ENCODE assay signal across 19 cellular contexts in genomic region chr3:79872483-79872882, GRCh38.
DNase-seq lines count a peak whose midpoint lies in the region; ATAC-seq, FAIRE-seq and TF ChIP-seq lines count a peak whose summit lies in the region.
"Had no signal": no experiment of that assay in that cellular context is flagged by ENCODE, and none has a peak within 500 bp of the region (broad histone marks: within the 10 kb centered on the region; RNA-seq: fewer than 3 reads in every experiment).

No MANE protein-coding gene starts in this region.

- H3K4me1 Mint-ChIP-seq in mesothelial cell of epicardium: peaks cover 46% of the 10 kb centered on the region
- no peaks in the 10 kb centered on the region for H3K4me1 Mint-ChIP-seq in immature natural killer cell
- H3K4me1 Mint-ChIP-seq: activated naive CD4-positive, alpha-beta T cell treated with anti-CD3 and anti-CD28 coated beads, Interleukin-2, amount 50 U/mL, for 24 hours had no signal

- no peak overlapping the region for H3K27ac ChIP-seq in small intestine (ENCODE audit: low read depth in 1 of 2, low read length in 1 of 2)
- H3K27ac ChIP-seq: left ventricle myocardium inferior, uterus had no signal

- H3K27me3 Mint-ChIP-seq in mesothelial cell of epicardium (ENCODE audit: low read depth) (no peaks in the 10 kb centered on the region), immature natural killer cell (ENCODE audit: low read depth in 3 of 3) (no peaks in the 10 kb centered on the region)
- H3K27me3 Mint-ChIP-seq: activated naive CD4-positive, alpha-beta T cell treated with anti-CD3 and anti-CD28 coated beads, Interleukin-2, amount 50 U/mL, for 24 hours had no signal

- H3K27me3 ChIP-seq in small intestine (ENCODE audit: control insufficient read depth in 2 of 2, insufficient read depth in 2 of 2, low read length in 2 of 2): no peaks in the 10 kb centered on the region
- H3K27me3 ChIP-seq: uterus had no signal

- DNase-seq in AG09319 (ENCODE audit: extremely low read depth, low read depth): peak; percentile 3
- DNase-seq in NCI-H460 (ENCODE audit: extremely low read depth, low read depth): peak; percentile 33
- DNase-seq in dermis microvascular lymphatic vessel endothelial cell (ENCODE audit: low read depth in 2 of 2): peak; percentile 84 to 93
- DNase-seq in mesothelial cell of epicardium (ENCODE audit: low spot score in 2 of 2, unreplicated experiment in 2 of 2): no peak
- no peak for DNase-seq in SKM-1 (lab: John Stamatoyannopoulos, UW; ENCODE audit: unreplicated experiment)
- DNase-seq in immature natural killer cell: no peak
- no peak for DNase-seq in small intestine
- DNase-seq: activated CD4-positive, alpha-beta T cell treated with anti-CD3 and anti-CD28 coated beads for 1 hour; cerebellar nuclear complex; COR-L47; hypothalamus; left ventricle myocardium inferior; NCI-H1048; posterior cingulate gyrus; uterus had no signal

- H3K9me3 Mint-ChIP-seq in mesothelial cell of epicardium (peaks cover 9% of the 10 kb centered on the region), immature natural killer cell (peaks cover 18 to 54% (median 22%) of the 10 kb centered on the region in 6 donors)

- no peaks in the 10 kb centered on the region for H3K36me3 ChIP-seq in small intestine (ENCODE audit: control insufficient read depth in 2 of 2, insufficient read depth in 2 of 2, low read length in 2 of 2)
- H3K36me3 ChIP-seq: left ventricle myocardium inferior, uterus had no signal

- H3K4me1 ChIP-seq in small intestine (ENCODE audit: control insufficient read depth in 2 of 2, insufficient read depth in 1 of 2, low read depth in 1 of 2, low read length in 1 of 2): no peaks in the 10 kb centered on the region
- H3K4me1 ChIP-seq: left ventricle myocardium inferior, uterus had no signal

- H3K4me3 Mint-ChIP-seq in mesothelial cell of epicardium (no peak overlapping the region), immature natural killer cell (no peak overlapping the region)
- H3K4me3 Mint-ChIP-seq: activated naive CD4-positive, alpha-beta T cell treated with anti-CD3 and anti-CD28 coated beads, Interleukin-2, amount 50 U/mL, for 24 hours; T-helper 2 cell treated with Interferon-gamma antibody and Interleukin-4, amounts not matched to agents 5 μg/mL and 100 μg/mL, for 36 hours had no signal

- no peak for ATAC-seq in GM21717 (IDR thresholded peaks at IDR 0.05; ENCODE audit: unreplicated experiment)
- ATAC-seq: HCT116 had no signal

- H3K36me3 Mint-ChIP-seq in mesothelial cell of epicardium (no peaks in the 10 kb centered on the region), immature natural killer cell (peaks cover 0 to 5% (median 0%) of the 10 kb centered on the region in 3 donors)
- H3K36me3 Mint-ChIP-seq: activated naive CD4-positive, alpha-beta T cell treated with anti-CD3 and anti-CD28 coated beads, Interleukin-2, amount 50 U/mL, for 24 hours had no signal

- H3K27ac Mint-ChIP-seq in mesothelial cell of epicardium: peak overlapping the region; percentile 84
- no peak overlapping the region for H3K27ac Mint-ChIP-seq in immature natural killer cell
- H3K27ac Mint-ChIP-seq: activated naive CD4-positive, alpha-beta T cell treated with anti-CD3 and anti-CD28 coated beads, Interleukin-2, amount 50 U/mL, for 24 hours; T-helper 2 cell treated with Interferon-gamma antibody and Interleukin-4, amounts not matched to agents 5 μg/mL and 100 μg/mL, for 36 hours had no signal

- no peak for FAIRE-seq in small intestine (lab: Jason Lieb, UNC)

- no peaks in the 10 kb centered on the region for H3K9me3 ChIP-seq in small intestine (ENCODE audit: control insufficient read depth, low read depth)
- H3K9me3 ChIP-seq: left ventricle myocardium inferior, uterus had no signal

- TF ChIP-seq CTCF in AG09319 (IDR thresholded peaks at IDR 0.05; ENCODE audit: low read depth, low read length) (no peak), mesothelial cell of epicardium (IDR thresholded peaks at IDR 0.05; ENCODE audit: unreplicated experiment) (no peak)

- H3K4me3 ChIP-seq in small intestine (ENCODE audit: low read depth in 1 of 2, low read length in 2 of 2): no peak overlapping the region
- H3K4me3 ChIP-seq: left ventricle myocardium inferior, uterus had no signal

- WGBS in small intestine, 3 donors: 0 to 26% (median 25%) methylated on average over 1 of the region's 1 CpG

Comparison
In these comparisons a context has a peak if more than half of its experiments do, and no peak if none do; other contexts are left out.
1. DNase-seq: peak in AG09319 (single experiment), NCI-H460 (single experiment) and dermis microvascular lymphatic vessel endothelial cell (2 of 2); none in mesothelial cell of epicardium (0 of 2), SKM-1 (single experiment), immature natural killer cell (0 of 3) and small intestine (single experiment).